In genomic region chr13:113063091-113063491, GRCh38 we compare ENCODE assay signal across 1 cellular context.
A peak's percentile ranks its signal among the peaks of the same experiment; 100 is the strongest.
TF ChIP-seq lines count a peak whose summit lies in the region.

No MANE protein-coding gene starts in this region.

TF ChIP-seq in HepG2, 621 proteins besides CTCF, POLR2A, EP300 and RAD21:
- TF ChIP-seq CHD2 (IDR thresholded peaks at IDR 0.05; ENCODE audit: low read depth, low read length) (no peak), AGO2 (optimal IDR thresholded peaks at IDR 0.05; ENCODE audit: low read depth, low read length) (peak; percentile 40)
